In the genomic region with DNA sequence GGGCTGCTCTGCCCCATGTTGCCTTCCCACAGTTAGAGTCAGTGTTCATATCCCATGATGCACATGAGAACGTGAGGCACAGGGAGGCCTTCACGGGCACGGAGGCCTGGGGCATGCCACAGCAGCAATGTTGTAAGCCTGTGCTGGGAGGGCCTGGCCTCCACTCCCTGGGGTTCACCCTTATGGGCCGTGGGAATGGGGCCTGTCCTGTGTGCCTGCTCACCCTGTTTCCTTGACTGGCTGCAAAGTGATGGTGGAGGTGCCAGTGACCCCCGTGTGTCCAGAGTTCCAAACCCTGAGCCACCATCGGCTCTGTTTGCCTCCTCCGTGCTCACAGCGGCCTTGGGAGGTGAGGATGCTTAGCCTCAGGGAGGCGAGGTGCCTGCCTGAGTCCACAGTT, we compare ENCODE assay signal across 19 cellular contexts. TPM values are rescaled to one million over a fixed set of nuclear protein-coding genes. Genes with fewer than 3 reads are reported as not detected.
DNase-seq lines count a peak whose midpoint lies in the region; ATAC-seq, FAIRE-seq and TF ChIP-seq lines count a peak whose summit lies in the region.
"Had no signal": no experiment of that assay in that cellular context is flagged by ENCODE, and none has a peak within 500 bp of the region (broad histone marks: within the 10 kb centered on the region; RNA-seq: fewer than 3 reads in every experiment).

No MANE protein-coding gene starts in this region.

- no peak overlapping the region for H2BK120ac ChIP-seq in H9 (ENCODE audit: low read depth, low read length, poor library complexity, severe bottlenecking)
- no peak overlapping the region for H2BK120ac ChIP-seq in neuronal stem cell (ENCODE audit: low read depth, low read length)

- no peak for FAIRE-seq in K562 (lab: Jason Lieb, UNC)
- FAIRE-seq: GM12878, GM19239 had no signal

- H3K9me3 ChIP-seq in H9 (ENCODE audit: control insufficient read depth, low read depth, low read length) (no peaks in the 10 kb centered on the region), K562 (replicated peaks; ENCODE audit: control insufficient read depth, insufficient read depth, low read depth, low read length) (no peaks in the 10 kb centered on the region), neuronal stem cell (replicated peaks in 1 of 2; ENCODE audit: control insufficient read depth in 2 of 2, insufficient read depth in 1 of 2, low read depth in 1 of 2, low read length in 2 of 2) (peaks cover 0 to 2% of the 10 kb centered on the region in 2 donors), mucosa of descending colon (no peaks in the 10 kb centered on the region), right cardiac atrium (ENCODE audit: control insufficient read depth, low read length) (no peaks in the 10 kb centered on the region)
- H3K9me3 ChIP-seq: Caco-2, HAP-1 had no signal

- ATAC-seq in K562 (no peak), mucosa of descending colon (no peak), right cardiac atrium (no peak)
- ATAC-seq: CD8-positive, alpha-beta T cell; GM12878; GM23338 had no signal

- CTCF ChIA-PET in K562 (lab: Yijun Ruan, JAX; ENCODE audit: low intra/inter-chr PET ratio): no interaction called here

- WGBS in H9 (ENCODE audit: extremely low coverage, insufficient read length, low lambda C conversion rate): no CpG with 5 or more reads among the region's 9 CpGs
- WGBS in K562 (ENCODE audit: insufficient coverage, low coverage, missing lambda C conversion rate): 89% methylated on average over 9 of the region's 9 CpGs
- no CpG with 5 or more reads among the region's 9 CpGs for WGBS in neuronal stem cell (ENCODE audit: extremely low coverage in 2 of 2, insufficient read length in 2 of 2, insufficient replicate concordance in 1 of 2), 2 donors
- 91% methylated on average over 9 of the region's 9 CpGs for WGBS in right cardiac atrium

- H2BK15ac ChIP-seq in H9 (ENCODE audit: low read depth, low read length): no peak overlapping the region
- no peak overlapping the region for H2BK15ac ChIP-seq in neuronal stem cell (ENCODE audit: low read length)

- H3K9me1 ChIP-seq in K562 (ENCODE audit: control insufficient read depth, insufficient read depth, low read length): peaks cover 4% of the 10 kb centered on the region

- in situ Hi-C loops in K562 (cut with MboI): no loop called here

- H3K27ac Mint-ChIP-seq in H9: no peak overlapping the region
- H3K27ac Mint-ChIP-seq: CD4-positive, CD25-positive, alpha-beta regulatory T cell; CD8-positive, alpha-beta T cell; GM23338; HFFc6 had no signal

- H3K27me3 ChIP-seq in H9 (ENCODE audit: insufficient read depth, low read length) (no peaks in the 10 kb centered on the region), K562 (ENCODE audit: control insufficient read depth in 2 of 2, insufficient read depth in 2 of 2, low read length in 2 of 2) (no peaks in the 10 kb centered on the region), neuronal stem cell (ENCODE audit: control insufficient read depth in 3 of 3, insufficient read depth in 3 of 3, low read depth in 1 of 3, low read length in 3 of 3) (no peaks in the 10 kb centered on the region), right cardiac atrium (ENCODE audit: control insufficient read depth, insufficient read depth) (no peaks in the 10 kb centered on the region)

- H3K56ac ChIP-seq in H9 (ENCODE audit: insufficient read length, low read depth, low read length): no peak overlapping the region

- H2AFZ ChIP-seq in H9 (ENCODE audit: low read length) (no peak overlapping the region), K562 (ENCODE audit: low read depth, low read length) (no peak overlapping the region), neuronal stem cell (ENCODE audit: low read length) (no peak overlapping the region)
- H2AFZ ChIP-seq: GM23338 had no signal

- H3K4me3 ChIP-seq in K562 (no peak overlapping the region), neuronal stem cell (ENCODE audit: low read length in 2 of 2) (no peak overlapping the region), mucosa of descending colon (no peak overlapping the region), right cardiac atrium (ENCODE audit: low read length) (no peak overlapping the region)
- H3K4me3 ChIP-seq: GM12878, GM23338, HAP-1 had no signal

- H3K79me2 ChIP-seq in H9 (ENCODE audit: insufficient read depth, low read length) (peaks cover 6% of the 10 kb centered on the region; the same call in 1 of the 2 replicates), K562 (ENCODE audit: control insufficient read depth, insufficient read depth, low read length) (peaks cover 32% of the 10 kb centered on the region)

- no peak for TF ChIP-seq RAD21 in K562 (CRISPR knock-in tag; conservative IDR thresholded peaks at IDR 0.05 in 1 of 2, IDR thresholded peaks at IDR 0.05 in 1 of 2)

- H3K9ac ChIP-seq in H9 (ENCODE audit: extremely low read depth, insufficient read length, low read length) (no peak overlapping the region), K562 (ENCODE audit: insufficient read depth in 1 of 2, low read depth in 2 of 2, low read length in 2 of 2) (no peak overlapping the region; a peak in 1 of 4 replicates), neuronal stem cell (ENCODE audit: low read depth, low read length, poor library complexity) (peak overlapping the region; percentile 67)

- H4K20me1 ChIP-seq in H9 (ENCODE audit: control insufficient read depth, insufficient read depth, insufficient read length) (peaks cover 3% of the 10 kb centered on the region), K562 (replicated peaks; ENCODE audit: control insufficient read depth, insufficient read depth, low read length) (peaks cover 27% of the 10 kb centered on the region)

- H3K27ac ChIP-seq in H9 (ENCODE audit: insufficient read length, low read depth, low read length) (no peak overlapping the region), K562 (ENCODE audit: extremely low read depth, low read depth, low read length) (no peak overlapping the region), neuronal stem cell (replicated peaks; ENCODE audit: low read length) (no peak overlapping the region), right cardiac atrium (ENCODE audit: low read length) (no peak overlapping the region)

- no peaks in the 10 kb centered on the region for H3K27me3 Mint-ChIP-seq in H9 (ENCODE audit: low read depth)
- H3K27me3 Mint-ChIP-seq: CD4-positive, CD25-positive, alpha-beta regulatory T cell had no signal

- no peak overlapping the region for H3K23ac ChIP-seq in H9 (ENCODE audit: insufficient read length, low read depth, low read length)
- H3K23ac ChIP-seq in neuronal stem cell (ENCODE audit: low read depth, low read length, poor library complexity): peak overlapping the region; percentile 34

- no peak overlapping the region for H3T11ph ChIP-seq in H9 (ENCODE audit: low read length)

- H4K8ac ChIP-seq in H9 (replicated peaks; ENCODE audit: insufficient read length, low read depth, low read length) (no peak overlapping the region), neuronal stem cell (ENCODE audit: low read depth, low read length) (no peak overlapping the region)

- TF ChIP-seq POLR2A in K562 (conservative IDR thresholded peaks at IDR 0.05): no peak

- no peak overlapping the region for H2BK12ac ChIP-seq in H9 (ENCODE audit: insufficient read length, low read depth, low read length)
- no peak overlapping the region for H2BK12ac ChIP-seq in neuronal stem cell (ENCODE audit: low read length)

- H2BK5ac ChIP-seq in H9 (ENCODE audit: insufficient read length, low read length): peak overlapping the region; percentile 23
- H2BK5ac ChIP-seq in neuronal stem cell (ENCODE audit: low read length): peak overlapping the region; percentile 62

- DNase-seq in H9 (no peak), K562 (ENCODE audit: extremely low read depth in 1 of 4, low spot score in 3 of 4) (no peak), neuronal stem cell (ENCODE audit: low spot score) (no peak), mucosa of descending colon (no peak), right cardiac atrium (no peak), NCI-H1105 treated with DMSO at 0.1 percent for 48 hours (lab: John Stamatoyannopoulos, UW) (no peak)
- DNase-seq: C1 segment of cervical spinal cord; Caco-2; CD4-positive, CD25-positive, alpha-beta regulatory T cell; CD8-positive, alpha-beta T cell; DMS153; DMS79; EL; GDM1; HFFc6 had no signal

- H3K4me3 Mint-ChIP-seq in H9: no peak overlapping the region
- H3K4me3 Mint-ChIP-seq: CD8-positive, alpha-beta T cell; GM23338; HFFc6 had no signal

- H3K79me1 ChIP-seq in H9 (ENCODE audit: insufficient read depth, low read depth, low read length, poor library complexity, severe bottlenecking): no peaks in the 10 kb centered on the region
- peaks cover 19% of the 10 kb centered on the region for H3K79me1 ChIP-seq in neuronal stem cell (ENCODE audit: low read depth, low read length)

- BruUV-seq in K562 (replicated peaks; lab: Mats Ljungman, UMichigan): no TSS peak

- H3K36me3 ChIP-seq in K562 (ENCODE audit: control insufficient read depth, insufficient read depth, low read length): peaks cover 93% of the 10 kb centered on the region
- H3K36me3 ChIP-seq in neuronal stem cell (replicated peaks in 1 of 2; ENCODE audit: control insufficient read depth in 2 of 2, insufficient read depth in 2 of 2, low read length in 2 of 2): peaks cover 46 to 88% of the 10 kb centered on the region in 2 donors
- peaks cover 7% of the 10 kb centered on the region for H3K36me3 ChIP-seq in mucosa of descending colon (ENCODE audit: low read depth)

- no peak overlapping the region for H3K14ac ChIP-seq in H9 (ENCODE audit: insufficient read depth, low read length)
- no peak overlapping the region for H3K14ac ChIP-seq in neuronal stem cell (ENCODE audit: low read length)

- no peaks in the 10 kb centered on the region; a peak in 1 of 5 replicates for H3K9me3 Mint-ChIP-seq in H9
- H3K9me3 Mint-ChIP-seq: CD8-positive, alpha-beta T cell; GM23338; HFFc6 had no signal

- H3K4me1 ChIP-seq in H9 (ENCODE audit: insufficient read depth, low read length) (no peaks in the 10 kb centered on the region), K562 (replicated peaks in 1 of 2; ENCODE audit: control insufficient read depth in 2 of 2, insufficient read depth in 2 of 2, low read length in 2 of 2) (peaks cover 2 to 5% of the 10 kb centered on the region in 2 experiments; a peak in 1 of 5 replicates), neuronal stem cell (ENCODE audit: control insufficient read depth in 2 of 2, insufficient read depth in 1 of 2, low read depth in 1 of 2, low read length in 2 of 2) (no peaks in the 10 kb centered on the region), mucosa of descending colon (ENCODE audit: low read depth) (no peaks in the 10 kb centered on the region), right cardiac atrium (ENCODE audit: control insufficient read depth, insufficient read depth, low read length) (no peaks in the 10 kb centered on the region)
- H3K4me1 ChIP-seq: Caco-2, HAP-1 had no signal

- H3K4me2 ChIP-seq in H9 (ENCODE audit: insufficient read depth, insufficient read length, low read length) (no peak overlapping the region), K562 (ENCODE audit: insufficient read depth, low read length) (no peak overlapping the region), neuronal stem cell (ENCODE audit: insufficient read depth, low read length, poor library complexity, severe bottlenecking) (no peak overlapping the region)
- H3K4me2 ChIP-seq: GM23338 had no signal

- H4K91ac ChIP-seq in H9 (ENCODE audit: insufficient read length, low read depth, low read length) (no peak overlapping the region), neuronal stem cell (ENCODE audit: low read depth, low read length, poor library complexity) (peak overlapping the region; percentile 42)

- intact Hi-C loops in K562 (cut with micrococcal nuclease) (no loop called here), mucosa of descending colon (cut with DNase I, micrococcal nuclease) (no loop called here), right cardiac atrium (cut with DNase I) (no loop called here)

- H3K4me1 Mint-ChIP-seq in H9: no peaks in the 10 kb centered on the region
- H3K4me1 Mint-ChIP-seq: GM23338 had no signal

- no peak for TF ChIP-seq CTCF in H9 (conservative IDR thresholded peaks at IDR 0.05)
- no peak for TF ChIP-seq CTCF in K562 (IDR thresholded peaks at IDR 0.05 in 2 of 3, conservative IDR thresholded peaks at IDR 0.05 in 1 of 3; ENCODE audit: insufficient read depth in 2 of 3, low read depth in 1 of 3, low read length in 3 of 3)
- no peak for TF ChIP-seq CTCF in mucosa of descending colon (IDR thresholded peaks at IDR 0.05)

- no peak overlapping the region for H2BK20ac ChIP-seq in H9 (ENCODE audit: low read depth, low read length, poor library complexity, severe bottlenecking)

- TF ChIP-seq EP300 in K562 (IDR thresholded peaks at IDR 0.05; ENCODE audit: low read length): no peak

- H2AK5ac ChIP-seq in H9 (ENCODE audit: insufficient read length, low read length): no peak overlapping the region
- H2AK5ac ChIP-seq in neuronal stem cell (ENCODE audit: low read depth, low read length): no peak overlapping the region

- POLR2A ChIA-PET in K562 (lab: Yijun Ruan, JAX): interaction anchor here (0.6 to 2.4 kb wide), 3 partner anchors 9 to 102 kb away, joined by 3 to 13 read pairs (median 5); partner anchors contain the start of gene POLR3E

- H3K18ac ChIP-seq in H9 (ENCODE audit: insufficient read length, low read depth, low read length) (no peak overlapping the region), neuronal stem cell (ENCODE audit: low read length) (no peak overlapping the region)

- H3K4ac ChIP-seq in H9 (ENCODE audit: low read depth, low read length): no peak overlapping the region
- H3K4ac ChIP-seq in neuronal stem cell (ENCODE audit: low read length): no peak overlapping the region

- no peaks in the 10 kb centered on the region for H3K23me2 ChIP-seq in H9 (ENCODE audit: insufficient read length, low read depth, low read length, poor library complexity, severe bottlenecking)

- peaks cover 26 to 81% (median 66%) of the 10 kb centered on the region in 3 experiments for H3K36me3 Mint-ChIP-seq in H9 (ENCODE audit: insufficient read depth in 1 of 3, low read depth in 3 of 3)

- H4K5ac ChIP-seq in H9 (ENCODE audit: insufficient read length, low read depth, low read length): no peak overlapping the region

RNA-seq across cellular contexts. Expression of gene POLR3E, which starts 9.6 kb away (rescaled TPM):
- total RNA-seq in H9 (2021) (101 and 103 TPM in 2 replicates), K562 (2014; rRNA removed) (78.2 and 82.6 TPM in 2 replicates), K562 (2014; rRNA removed; fragmentation: Illumina TruSeq; extraction: Trizol) (67.6 and 81.1 TPM in 2 replicates), K562 (2015; rRNA removed; fragmentation: Illumina TruSeq; extraction: Trizol) (73.9 and 83.8 TPM in 2 replicates), K562 (2021) (101 and 113 TPM in 2 replicates), mucosa of descending colon (10 to 100 TPM; 37.7 to 54.5 (median 49.5) TPM), right cardiac atrium (10 to 100 TPM; 27.9 to 33.5 (median 33.0) TPM)
- 337 and 699 TPM in 2 replicates for total RNA-seq in K562 (2011; cell fraction: chromatin; rRNA removed; ENCODE audit: low replicate concordance)
- total RNA-seq in K562 (2011; cell fraction: nucleolus; rRNA removed): 179 and 196 TPM in 2 replicates
- total RNA-seq in K562 (2011; cell fraction: nucleoplasm; rRNA removed): 243 and 244 TPM in 2 replicates
- polyA plus RNA-seq in K562 (2011; rRNA removed) (151 and 192 TPM in 2 replicates), K562 (2014; fragmentation: Illumina TruSeq; extraction: Trizol) (128 and 149 TPM in 2 replicates), K562 (2014; fragmentation: Nextera tagmentation; extraction: Ambion mirVana) (10 to 100 TPM; 17.7 to 25.3 TPM), K562 (2014; rRNA removed) (77.3 and 95.9 TPM in 2 replicates), right cardiac atrium (15.4 TPM)
- polyA plus RNA-seq in K562 (2011; cell fraction: cytosol; rRNA removed): 128 and 145 TPM in 2 replicates
- polyA plus RNA-seq in K562 (2011; cell fraction: nucleus; rRNA removed): 458 and 560 TPM in 2 replicates
- 62.8 and 102 TPM in 2 replicates for polyA plus RNA-seq in K562 (2012)
- polyA minus RNA-seq in K562 (2011; rRNA and poly(A)+ RNA removed): 241 and 345 TPM in 2 replicates
- polyA minus RNA-seq in K562 (2011; cell fraction: cytosol; rRNA and poly(A)+ RNA removed): 104 and 113 TPM in 2 replicates
- polyA minus RNA-seq in K562 (2011; cell fraction: nucleus; rRNA and poly(A)+ RNA removed): 100 and 315 TPM in 2 replicates
- 36.5 TPM for polyA plus RNA-seq in neuronal stem cell (2013, experiment 1 of 2)
- 36.0 TPM for polyA plus RNA-seq in neuronal stem cell (2013, experiment 2 of 2)
